15 cellular contexts compared by ENCODE assay signal in genomic region chr16:86574646-86575045, GRCh38. TPM values are rescaled to one million over a fixed set of nuclear protein-coding genes. Genes with fewer than 3 reads are reported as not detected.
"Had no signal": no experiment of that assay in that cellular context is flagged by ENCODE, and none has a peak within 500 bp of the region (broad histone marks: within the 10 kb centered on the region; RNA-seq: fewer than 3 reads in every experiment).

No MANE protein-coding gene starts in this region.

- H3K36me3 Mint-ChIP-seq: activated naive CD8-positive, alpha-beta T cell treated with anti-CD3 and anti-CD28 coated beads for 36 hours; naive thymus-derived CD4-positive, alpha-beta T cell had no signal

- FAIRE-seq: bronchial epithelial cell, frontal cortex had no signal

- H3K27ac Mint-ChIP-seq: activated naive CD8-positive, alpha-beta T cell treated with anti-CD3 and anti-CD28 coated beads for 36 hours; activated T-helper 1 cell treated with anti-CD3 and anti-CD28 coated beads, Interleukin-12 subunit alpha, Interleukin-12 subunit beta, Interleukin-2, Interleukin-4 antibody, amounts not matched to agents 30 ng/mL and 10 ng/mL and 1 ng/mL, durations not matched to agents 14 hours and 24 hours and 36 hours; naive thymus-derived CD4-positive, alpha-beta T cell had no signal

- H3K27ac ChIP-seq: psoas muscle had no signal

- H3K9me3 ChIP-seq: mucosa of descending colon, psoas muscle, vagina had no signal

- ATAC-seq: mucosa of descending colon; naive thymus-derived CD4-positive, alpha-beta T cell; psoas muscle had no signal

- H3K4me3 ChIP-seq: mucosa of descending colon, psoas muscle, vagina had no signal

- H3K27me3 ChIP-seq: vagina had no signal

- H3K4me3 Mint-ChIP-seq: activated naive CD8-positive, alpha-beta T cell treated with anti-CD3 and anti-CD28 coated beads for 36 hours; activated T-helper 1 cell treated with anti-CD3 and anti-CD28 coated beads, Interleukin-12 subunit alpha, Interleukin-12 subunit beta, Interleukin-2, Interleukin-4 antibody, amounts not matched to agents 30 ng/mL and 10 ng/mL and 1 ng/mL, durations not matched to agents 14 hours and 24 hours and 36 hours had no signal

- DNase-seq: activated CD4-positive, alpha-beta T cell treated with anti-CD3 and anti-CD28 coated beads, Interleukin-2, amount 50 U/mL, for 1 hour; activated CD8-positive, alpha-beta memory T cell treated with anti-CD3 and anti-CD28 coated beads for 24 hours; activated naive CD8-positive, alpha-beta T cell treated with anti-CD3 and anti-CD28 coated beads for 36 hours; amygdala; head of caudate nucleus; mucosa of descending colon; naive thymus-derived CD4-positive, alpha-beta T cell; nucleus accumbens; psoas muscle; stimulated activated CD4-positive, alpha-beta T cell treated with anti-CD3 and anti-CD28 coated beads, Interleukin-12 subunit alpha, Interleukin-12 subunit beta, amount 100 ng/mL, for 4 hours; stimulated activated CD4-positive, alpha-beta T cell treated with anti-CD3 and anti-CD28 coated beads, Interleukin-2, amount 100 ng/mL, for 24 hours had no signal

- H3K36me3 ChIP-seq: vagina had no signal

- H3K9me3 Mint-ChIP-seq: activated naive CD8-positive, alpha-beta T cell treated with anti-CD3 and anti-CD28 coated beads for 36 hours; activated T-helper 1 cell treated with anti-CD3 and anti-CD28 coated beads, Interleukin-12 subunit alpha, Interleukin-12 subunit beta, Interleukin-2, Interleukin-4 antibody, amounts not matched to agents 30 ng/mL and 10 ng/mL and 1 ng/mL, durations not matched to agents 14 hours and 24 hours and 36 hours; naive thymus-derived CD4-positive, alpha-beta T cell had no signal

RNA-seq across cellular contexts. Expression of gene FOXL1, which starts 3.7 kb away (rescaled TPM):
- total RNA-seq: activated naive CD8-positive, alpha-beta T cell treated with anti-CD3 and anti-CD28 coated beads for 36 hours; activated T-helper 1 cell treated with anti-CD3 and anti-CD28 coated beads, Interleukin-12 subunit alpha, Interleukin-12 subunit beta, Interleukin-2, Interleukin-4 antibody, amounts not matched to agents 30 ng/mL and 10 ng/mL and 1 ng/mL, durations not matched to agents 14 hours and 24 hours and 36 hours; naive thymus-derived CD4-positive, alpha-beta T cell had no signal
- polyA plus RNA-seq: naive thymus-derived CD4-positive, alpha-beta T cell had no signal

RNA-seq across cellular contexts. Expression of gene FOXC2, which starts 8.0 kb away (rescaled TPM):
- total RNA-seq: activated naive CD8-positive, alpha-beta T cell treated with anti-CD3 and anti-CD28 coated beads for 36 hours; activated T-helper 1 cell treated with anti-CD3 and anti-CD28 coated beads, Interleukin-12 subunit alpha, Interleukin-12 subunit beta, Interleukin-2, Interleukin-4 antibody, amounts not matched to agents 30 ng/mL and 10 ng/mL and 1 ng/mL, durations not matched to agents 14 hours and 24 hours and 36 hours; naive thymus-derived CD4-positive, alpha-beta T cell had no signal
- polyA plus RNA-seq: naive thymus-derived CD4-positive, alpha-beta T cell had no signal
